1 cellular context compared by ENCODE assay signal in the genomic region with DNA sequence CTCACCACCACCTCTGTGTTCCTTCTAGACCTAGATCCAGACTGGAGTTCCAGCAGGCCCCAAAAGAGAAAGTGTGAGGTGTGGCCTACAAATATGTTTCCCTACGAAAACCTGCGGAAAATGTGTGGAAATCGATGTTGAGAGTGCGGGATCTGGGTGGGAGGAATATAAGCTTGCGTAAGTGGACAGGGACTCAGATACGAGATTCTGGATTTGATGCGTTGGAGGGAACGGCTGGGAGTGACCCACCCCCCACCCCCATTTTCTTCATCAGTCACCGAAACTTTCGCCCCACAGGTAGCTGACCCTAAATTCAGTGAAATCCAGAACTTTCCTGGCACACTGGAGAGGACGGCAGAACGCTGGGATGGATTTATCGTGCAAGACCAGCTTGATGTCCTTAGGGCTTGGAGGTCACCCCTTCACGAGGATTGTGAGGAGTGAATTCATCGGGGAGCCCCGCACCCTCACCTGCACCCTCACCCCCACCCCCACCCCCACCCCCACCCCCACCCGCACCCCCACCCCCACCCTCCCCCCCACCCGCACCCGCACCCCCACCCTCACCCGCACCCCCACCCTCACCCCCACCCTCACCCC.
TF ChIP-seq lines count a peak whose summit lies in the region.

No MANE protein-coding gene starts in this region.

TF ChIP-seq in K562, 482 proteins besides CTCF, POLR2A, EP300 and RAD21 (continues in another document):
- TF ChIP-seq, protein P1, sequence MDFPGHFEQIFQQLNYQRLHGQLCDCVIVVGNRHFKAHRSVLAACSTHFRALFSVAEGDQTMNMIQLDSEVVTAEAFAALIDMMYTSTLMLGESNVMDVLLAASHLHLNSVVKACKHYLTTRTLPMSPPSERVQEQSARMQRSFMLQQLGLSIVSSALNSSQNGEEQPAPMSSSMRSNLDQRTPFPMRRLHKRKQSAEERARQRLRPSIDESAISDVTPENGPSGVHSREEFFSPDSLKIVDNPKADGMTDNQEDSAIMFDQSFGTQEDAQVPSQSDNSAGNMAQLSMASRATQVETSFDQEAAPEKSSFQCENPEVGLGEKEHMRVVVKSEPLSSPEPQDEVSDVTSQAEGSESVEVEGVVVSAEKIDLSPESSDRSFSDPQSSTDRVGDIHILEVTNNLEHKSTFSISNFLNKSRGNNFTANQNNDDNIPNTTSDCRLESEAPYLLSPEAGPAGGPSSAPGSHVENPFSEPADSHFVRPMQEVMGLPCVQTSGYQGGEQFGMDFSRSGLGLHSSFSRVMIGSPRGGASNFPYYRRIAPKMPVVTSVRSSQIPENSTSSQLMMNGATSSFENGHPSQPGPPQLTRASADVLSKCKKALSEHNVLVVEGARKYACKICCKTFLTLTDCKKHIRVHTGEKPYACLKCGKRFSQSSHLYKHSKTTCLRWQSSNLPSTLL (IDR thresholded peaks at IDR 0.05) = no peak
- TF ChIP-seq ARID1B (IDR thresholded peaks at IDR 0.05) = no peak
- TF ChIP-seq, protein P2, sequence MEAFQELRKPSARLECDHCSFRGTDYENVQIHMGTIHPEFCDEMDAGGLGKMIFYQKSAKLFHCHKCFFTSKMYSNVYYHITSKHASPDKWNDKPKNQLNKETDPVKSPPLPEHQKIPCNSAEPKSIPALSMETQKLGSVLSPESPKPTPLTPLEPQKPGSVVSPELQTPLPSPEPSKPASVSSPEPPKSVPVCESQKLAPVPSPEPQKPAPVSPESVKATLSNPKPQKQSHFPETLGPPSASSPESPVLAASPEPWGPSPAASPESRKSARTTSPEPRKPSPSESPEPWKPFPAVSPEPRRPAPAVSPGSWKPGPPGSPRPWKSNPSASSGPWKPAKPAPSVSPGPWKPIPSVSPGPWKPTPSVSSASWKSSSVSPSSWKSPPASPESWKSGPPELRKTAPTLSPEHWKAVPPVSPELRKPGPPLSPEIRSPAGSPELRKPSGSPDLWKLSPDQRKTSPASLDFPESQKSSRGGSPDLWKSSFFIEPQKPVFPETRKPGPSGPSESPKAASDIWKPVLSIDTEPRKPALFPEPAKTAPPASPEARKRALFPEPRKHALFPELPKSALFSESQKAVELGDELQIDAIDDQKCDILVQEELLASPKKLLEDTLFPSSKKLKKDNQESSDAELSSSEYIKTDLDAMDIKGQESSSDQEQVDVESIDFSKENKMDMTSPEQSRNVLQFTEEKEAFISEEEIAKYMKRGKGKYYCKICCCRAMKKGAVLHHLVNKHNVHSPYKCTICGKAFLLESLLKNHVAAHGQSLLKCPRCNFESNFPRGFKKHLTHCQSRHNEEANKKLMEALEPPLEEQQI (IDR thresholded peaks at IDR 0.05) = no peak
- no peak for TF ChIP-seq NUFIP1 (IDR thresholded peaks at IDR 0.05; ENCODE audit: partially characterized antibody)
- TF ChIP-seq RFX5 (IDR thresholded peaks at IDR 0.05; ENCODE audit: low read depth, low read length) = no peak
- TF ChIP-seq KLF16 (IDR thresholded peaks at IDR 0.05) = no peak
- TF ChIP-seq POLR2H (tag; IDR thresholded peaks at IDR 0.05; ENCODE audit: low read depth) = no peak
- TF ChIP-seq, protein P3, sequence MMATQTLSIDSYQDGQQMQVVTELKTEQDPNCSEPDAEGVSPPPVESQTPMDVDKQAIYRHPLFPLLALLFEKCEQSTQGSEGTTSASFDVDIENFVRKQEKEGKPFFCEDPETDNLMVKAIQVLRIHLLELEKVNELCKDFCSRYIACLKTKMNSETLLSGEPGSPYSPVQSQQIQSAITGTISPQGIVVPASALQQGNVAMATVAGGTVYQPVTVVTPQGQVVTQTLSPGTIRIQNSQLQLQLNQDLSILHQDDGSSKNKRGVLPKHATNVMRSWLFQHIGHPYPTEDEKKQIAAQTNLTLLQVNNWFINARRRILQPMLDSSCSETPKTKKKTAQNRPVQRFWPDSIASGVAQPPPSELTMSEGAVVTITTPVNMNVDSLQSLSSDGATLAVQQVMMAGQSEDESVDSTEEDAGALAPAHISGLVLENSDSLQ (IDR thresholded peaks at IDR 0.05) = no peak
- TF ChIP-seq, protein P4, sequence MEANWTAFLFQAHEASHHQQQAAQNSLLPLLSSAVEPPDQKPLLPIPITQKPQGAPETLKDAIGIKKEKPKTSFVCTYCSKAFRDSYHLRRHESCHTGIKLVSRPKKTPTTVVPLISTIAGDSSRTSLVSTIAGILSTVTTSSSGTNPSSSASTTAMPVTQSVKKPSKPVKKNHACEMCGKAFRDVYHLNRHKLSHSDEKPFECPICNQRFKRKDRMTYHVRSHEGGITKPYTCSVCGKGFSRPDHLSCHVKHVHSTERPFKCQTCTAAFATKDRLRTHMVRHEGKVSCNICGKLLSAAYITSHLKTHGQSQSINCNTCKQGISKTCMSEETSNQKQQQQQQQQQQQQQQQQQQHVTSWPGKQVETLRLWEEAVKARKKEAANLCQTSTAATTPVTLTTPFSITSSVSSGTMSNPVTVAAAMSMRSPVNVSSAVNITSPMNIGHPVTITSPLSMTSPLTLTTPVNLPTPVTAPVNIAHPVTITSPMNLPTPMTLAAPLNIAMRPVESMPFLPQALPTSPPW (CRISPR knock-in tag; IDR thresholded peaks at IDR 0.05) = peak; percentile 18; the same call in 1 of the 2 replicates
- no peak for TF ChIP-seq SRF (CRISPR knock-in tag; IDR thresholded peaks at IDR 0.05)
- no peak for TF ChIP-seq NFIC (IDR thresholded peaks at IDR 0.05)
- TF ChIP-seq HNRNPK (IDR thresholded peaks at IDR 0.05; ENCODE audit: low read depth, low read length, poor library complexity, severe bottlenecking) = peak; percentile 36
- no peak for TF ChIP-seq LARP7 (IDR thresholded peaks at IDR 0.05)
- TF ChIP-seq PCBP1 (IDR thresholded peaks at IDR 0.05; ENCODE audit: low read depth, low read length, poor library complexity, severe bottlenecking) = no peak
- TF ChIP-seq POU5F1 (IDR thresholded peaks at IDR 0.05; ENCODE audit: borderline replicate concordance, low read depth, low read length, partially characterized antibody) = no peak
- no peak for TF ChIP-seq SMARCC2 (IDR thresholded peaks at IDR 0.05; ENCODE audit: low read depth)
- TF ChIP-seq HEY1 (CRISPR knock-in tag; IDR thresholded peaks at IDR 0.05; ENCODE audit: borderline replicate concordance) = no peak
- no peak for TF ChIP-seq ELF2 (CRISPR knock-in tag; IDR thresholded peaks at IDR 0.05)
- TF ChIP-seq, protein P5, sequence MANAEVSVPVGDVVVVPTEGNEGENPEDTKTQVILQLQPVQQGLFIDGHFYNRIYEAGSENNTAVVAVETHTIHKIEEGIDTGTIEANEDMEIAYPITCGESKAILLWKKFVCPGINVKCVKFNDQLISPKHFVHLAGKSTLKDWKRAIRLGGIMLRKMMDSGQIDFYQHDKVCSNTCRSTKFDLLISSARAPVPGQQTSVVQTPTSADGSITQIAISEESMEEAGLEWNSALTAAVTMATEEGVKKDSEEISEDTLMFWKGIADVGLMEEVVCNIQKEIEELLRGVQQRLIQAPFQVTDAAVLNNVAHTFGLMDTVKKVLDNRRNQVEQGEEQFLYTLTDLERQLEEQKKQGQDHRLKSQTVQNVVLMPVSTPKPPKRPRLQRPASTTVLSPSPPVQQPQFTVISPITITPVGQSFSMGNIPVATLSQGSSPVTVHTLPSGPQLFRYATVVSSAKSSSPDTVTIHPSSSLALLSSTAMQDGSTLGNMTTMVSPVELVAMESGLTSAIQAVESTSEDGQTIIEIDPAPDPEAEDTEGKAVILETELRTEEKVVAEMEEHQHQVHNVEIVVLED (CRISPR knock-in tag; IDR thresholded peaks at IDR 0.05) = no peak
- no peak for TF ChIP-seq CBX8 (IDR thresholded peaks at IDR 0.05; ENCODE audit: borderline replicate concordance, extremely low read depth, low read depth, low read length, poor library complexity, severe bottlenecking)
- no peak for TF ChIP-seq EHMT2 (IDR thresholded peaks at IDR 0.05)
- no peak for TF ChIP-seq RBM17 (IDR thresholded peaks at IDR 0.05; ENCODE audit: borderline replicate concordance, low read depth, low read length)
- TF ChIP-seq SOX6 (IDR thresholded peaks at IDR 0.05) = no peak
- TF ChIP-seq ARNT (IDR thresholded peaks at IDR 0.05) = no peak
- no peak for TF ChIP-seq ARID2 (IDR thresholded peaks at IDR 0.05)
- TF ChIP-seq POLR3G (IDR thresholded peaks at IDR 0.05; ENCODE audit: extremely low read depth, insufficient read length, insufficient replicate concordance) = no peak
- TF ChIP-seq SAFB (IDR thresholded peaks at IDR 0.05; ENCODE audit: borderline replicate concordance, low read depth, low read length) = no peak
- no peak for TF ChIP-seq ZNF780A (CRISPR knock-in tag; IDR thresholded peaks at IDR 0.05)
- TF ChIP-seq PTBP1 (IDR thresholded peaks at IDR 0.05; ENCODE audit: low read depth, low read length) = no peak
- no peak for TF ChIP-seq ZNF79 (CRISPR knock-in tag; IDR thresholded peaks at IDR 0.05; ENCODE audit: low read depth)
- no peak for TF ChIP-seq RBM39 (optimal IDR thresholded peaks at IDR 0.05; ENCODE audit: low read depth, low read length)
- no peak for TF ChIP-seq ZNF3 (CRISPR knock-in tag; IDR thresholded peaks at IDR 0.05)
- no peak for TF ChIP-seq SAP30 (IDR thresholded peaks at IDR 0.05; ENCODE audit: borderline replicate concordance, insufficient read depth, low read depth, low read length, poor library complexity, severe bottlenecking)
- TF ChIP-seq ZNF583 (CRISPR knock-in tag; IDR thresholded peaks at IDR 0.05) = no peak
- TF ChIP-seq, protein P6, sequence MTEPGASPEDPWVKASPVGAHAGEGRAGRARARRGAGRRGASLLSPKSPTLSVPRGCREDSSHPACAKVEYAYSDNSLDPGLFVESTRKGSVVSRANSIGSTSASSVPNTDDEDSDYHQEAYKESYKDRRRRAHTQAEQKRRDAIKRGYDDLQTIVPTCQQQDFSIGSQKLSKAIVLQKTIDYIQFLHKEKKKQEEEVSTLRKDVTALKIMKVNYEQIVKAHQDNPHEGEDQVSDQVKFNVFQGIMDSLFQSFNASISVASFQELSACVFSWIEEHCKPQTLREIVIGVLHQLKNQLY (CRISPR knock-in tag; conservative IDR thresholded peaks at IDR 0.05) = no peak
- TF ChIP-seq CBFA2T3 (IDR thresholded peaks at IDR 0.05) = peak; percentile 16; the same call in 1 of the 2 replicates
- no peak for TF ChIP-seq TAF9B (IDR thresholded peaks at IDR 0.05; ENCODE audit: partially characterized antibody)
- TF ChIP-seq GTF2F1 (IDR thresholded peaks at IDR 0.05; ENCODE audit: low read depth, low read length) = no peak
- peak; percentile 46; the same call in 1 of the 2 replicates for TF ChIP-seq ZBTB1 (CRISPR knock-in tag; IDR thresholded peaks at IDR 0.05; ENCODE audit: borderline replicate concordance, low read depth)
- no peak for TF ChIP-seq HLTF (IDR thresholded peaks at IDR 0.05)
- TF ChIP-seq ZFP36 (IDR thresholded peaks at IDR 0.05; ENCODE audit: low read depth, low read length, partially characterized antibody) = no peak
- TF ChIP-seq ASH1L (IDR thresholded peaks at IDR 0.05; ENCODE audit: borderline replicate concordance, low read depth, partially characterized antibody) = no peak
- TF ChIP-seq LCOR (CRISPR knock-in tag; IDR thresholded peaks at IDR 0.05) = no peak
- TF ChIP-seq, protein P7, sequence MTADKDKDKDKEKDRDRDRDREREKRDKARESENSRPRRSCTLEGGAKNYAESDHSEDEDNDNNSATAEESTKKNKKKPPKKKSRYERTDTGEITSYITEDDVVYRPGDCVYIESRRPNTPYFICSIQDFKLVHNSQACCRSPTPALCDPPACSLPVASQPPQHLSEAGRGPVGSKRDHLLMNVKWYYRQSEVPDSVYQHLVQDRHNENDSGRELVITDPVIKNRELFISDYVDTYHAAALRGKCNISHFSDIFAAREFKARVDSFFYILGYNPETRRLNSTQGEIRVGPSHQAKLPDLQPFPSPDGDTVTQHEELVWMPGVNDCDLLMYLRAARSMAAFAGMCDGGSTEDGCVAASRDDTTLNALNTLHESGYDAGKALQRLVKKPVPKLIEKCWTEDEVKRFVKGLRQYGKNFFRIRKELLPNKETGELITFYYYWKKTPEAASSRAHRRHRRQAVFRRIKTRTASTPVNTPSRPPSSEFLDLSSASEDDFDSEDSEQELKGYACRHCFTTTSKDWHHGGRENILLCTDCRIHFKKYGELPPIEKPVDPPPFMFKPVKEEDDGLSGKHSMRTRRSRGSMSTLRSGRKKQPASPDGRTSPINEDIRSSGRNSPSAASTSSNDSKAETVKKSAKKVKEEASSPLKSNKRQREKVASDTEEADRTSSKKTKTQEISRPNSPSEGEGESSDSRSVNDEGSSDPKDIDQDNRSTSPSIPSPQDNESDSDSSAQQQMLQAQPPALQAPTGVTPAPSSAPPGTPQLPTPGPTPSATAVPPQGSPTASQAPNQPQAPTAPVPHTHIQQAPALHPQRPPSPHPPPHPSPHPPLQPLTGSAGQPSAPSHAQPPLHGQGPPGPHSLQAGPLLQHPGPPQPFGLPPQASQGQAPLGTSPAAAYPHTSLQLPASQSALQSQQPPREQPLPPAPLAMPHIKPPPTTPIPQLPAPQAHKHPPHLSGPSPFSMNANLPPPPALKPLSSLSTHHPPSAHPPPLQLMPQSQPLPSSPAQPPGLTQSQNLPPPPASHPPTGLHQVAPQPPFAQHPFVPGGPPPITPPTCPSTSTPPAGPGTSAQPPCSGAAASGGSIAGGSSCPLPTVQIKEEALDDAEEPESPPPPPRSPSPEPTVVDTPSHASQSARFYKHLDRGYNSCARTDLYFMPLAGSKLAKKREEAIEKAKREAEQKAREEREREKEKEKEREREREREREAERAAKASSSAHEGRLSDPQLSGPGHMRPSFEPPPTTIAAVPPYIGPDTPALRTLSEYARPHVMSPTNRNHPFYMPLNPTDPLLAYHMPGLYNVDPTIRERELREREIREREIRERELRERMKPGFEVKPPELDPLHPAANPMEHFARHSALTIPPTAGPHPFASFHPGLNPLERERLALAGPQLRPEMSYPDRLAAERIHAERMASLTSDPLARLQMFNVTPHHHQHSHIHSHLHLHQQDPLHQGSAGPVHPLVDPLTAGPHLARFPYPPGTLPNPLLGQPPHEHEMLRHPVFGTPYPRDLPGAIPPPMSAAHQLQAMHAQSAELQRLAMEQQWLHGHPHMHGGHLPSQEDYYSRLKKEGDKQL (CRISPR knock-in tag; IDR thresholded peaks at IDR 0.05; ENCODE audit: borderline replicate concordance) = no peak
- TF ChIP-seq, protein P8, sequence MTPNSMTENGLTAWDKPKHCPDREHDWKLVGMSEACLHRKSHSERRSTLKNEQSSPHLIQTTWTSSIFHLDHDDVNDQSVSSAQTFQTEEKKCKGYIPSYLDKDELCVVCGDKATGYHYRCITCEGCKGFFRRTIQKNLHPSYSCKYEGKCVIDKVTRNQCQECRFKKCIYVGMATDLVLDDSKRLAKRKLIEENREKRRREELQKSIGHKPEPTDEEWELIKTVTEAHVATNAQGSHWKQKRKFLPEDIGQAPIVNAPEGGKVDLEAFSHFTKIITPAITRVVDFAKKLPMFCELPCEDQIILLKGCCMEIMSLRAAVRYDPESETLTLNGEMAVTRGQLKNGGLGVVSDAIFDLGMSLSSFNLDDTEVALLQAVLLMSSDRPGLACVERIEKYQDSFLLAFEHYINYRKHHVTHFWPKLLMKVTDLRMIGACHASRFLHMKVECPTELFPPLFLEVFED (CRISPR knock-in tag; conservative IDR thresholded peaks at IDR 0.05) = no peak
- peak; percentile 40 for TF ChIP-seq EGR1 (conservative IDR thresholded peaks at IDR 0.05)
- TF ChIP-seq ADNP (tag; IDR thresholded peaks at IDR 0.05) = no peak
- no peak for TF ChIP-seq MTA3 (IDR thresholded peaks at IDR 0.05; ENCODE audit: borderline replicate concordance)
- TF ChIP-seq U2AF1 (optimal IDR thresholded peaks at IDR 0.05; ENCODE audit: low read depth, low read length) = no peak
- TF ChIP-seq SETDB1 (IDR thresholded peaks at IDR 0.05; ENCODE audit: low read length) = no peak
